14 cellular contexts compared by ENCODE assay signal in genomic region chr14:59175404-59175803, GRCh38. TPM values are rescaled to one million over a fixed set of nuclear protein-coding genes. Genes with fewer than 3 reads are reported as not detected.
A peak's percentile ranks its signal among the peaks of the same experiment; 100 is the strongest.
DNase-seq lines count a peak whose midpoint lies in the region; ATAC-seq and TF ChIP-seq lines count a peak whose summit lies in the region.
"Had no signal": no experiment of that assay in that cellular context is flagged by ENCODE, and none has a peak within 500 bp of the region (broad histone marks: within the 10 kb centered on the region; RNA-seq: fewer than 3 reads in every experiment).

No MANE protein-coding gene starts in this region.

- in situ Hi-C loops in GM13976 (cut with MboI; ENCODE audit: low sequenced_read_pairs, unreplicated experiment), result no loop called here

- TF ChIP-seq CTCF in GM13976 (IDR thresholded peaks at IDR 0.05; ENCODE audit: borderline replicate concordance, control extremely low read depth, extremely low read depth, insufficient read depth, missing control alignments) (no peak), left lung (IDR thresholded peaks at IDR 0.05) (no peak), dorsolateral prefrontal cortex (IDR thresholded peaks at IDR 0.05 in 54 of 56, conservative IDR thresholded peaks at IDR 0.05 in 2 of 56; ENCODE audit: low read depth in 1 of 56, partially characterized antibody in 56 of 56) (no peak)

- no peaks in the 10 kb centered on the region for H3K9me3 ChIP-seq in left lung

- ATAC-seq in GM19438 (IDR thresholded peaks at IDR 0.05; ENCODE audit: low read depth, unreplicated experiment) (peak; percentile 98), HG02884 (IDR thresholded peaks at IDR 0.05; ENCODE audit: unreplicated experiment) (peak; percentile 95), HG03571 (IDR thresholded peaks at IDR 0.05; ENCODE audit: unreplicated experiment) (peak; percentile 98), left lung (no peak)
- ATAC-seq: activated CD8-positive, alpha-beta T cell treated with anti-CD3 and anti-CD28 coated beads, Interleukin-2, amount 10 ng/mL, durations not matched to agents 7 days and 5 days; naive thymus-derived CD8-positive, alpha-beta T cell; SK-N-SH treated with all-trans-retinoic acid at 6 μM for 48 hours had no signal

- H3K27me3 ChIP-seq in left lung (no peaks in the 10 kb centered on the region), dorsolateral prefrontal cortex (no peaks in the 10 kb centered on the region)

- DNase-seq in GM13976 (ENCODE audit: low spot score) (peak; percentile 48), NCI-H1417 treated with DMSO at 0.1 percent for 48 hours (lab: John Stamatoyannopoulos, UW) (no peak), kidney tubule cell (ENCODE audit: low spot score) (no peak), left lung (no peak), dorsolateral prefrontal cortex (no peak)
- DNase-seq: activated CD8-positive, alpha-beta T cell treated with anti-CD3 and anti-CD28 coated beads, Interleukin-2, amount 10 ng/mL, durations not matched to agents 7 days and 5 days; aorta; IMR-90; naive thymus-derived CD8-positive, alpha-beta T cell; NCI-H446 treated with DMSO at 0.1 percent for 48 hours had no signal

- H3K36me3 ChIP-seq in left lung, result no peaks in the 10 kb centered on the region

- no peaks in the 10 kb centered on the region for H3K4me1 ChIP-seq in left lung

- H3K4me3 ChIP-seq in left lung (no peak overlapping the region), dorsolateral prefrontal cortex (no peak overlapping the region)

- intact Hi-C loops in left lung (cut with DNase I) (no loop called here), dorsolateral prefrontal cortex (cut with DNase I) (no loop called here)

- H3K27ac ChIP-seq in left lung (no peak overlapping the region), dorsolateral prefrontal cortex (no peak overlapping the region)

RNA-seq across cellular contexts. Expression of gene DAAM1, which starts 13.1 kb away (rescaled TPM):
- total RNA-seq in left lung (10 to 100 TPM; 47.5 to 49.4 TPM), dorsolateral prefrontal cortex (100 to 1,000 TPM in 5 of 120 experiments, 10 to 100 TPM in 115; 54.3 to 118 (median 75.9) TPM)
